Comparison of ENCODE assay signal across 27 cellular contexts in genomic region chr5:133801431-133801830, GRCh38.
"Had no signal": no experiment of that assay in that cellular context is flagged by ENCODE, and none has a peak within 500 bp of the region (broad histone marks: within the 10 kb centered on the region; RNA-seq: fewer than 3 reads in every experiment).

No MANE protein-coding gene starts in this region.

- H3K36me3 Mint-ChIP-seq: activated naive CD4-positive, alpha-beta T cell treated with anti-CD3 and anti-CD28 coated beads, Interleukin-2, amount 10 ng/mL, durations not matched to agents 7 days and 5 days; activated naive CD4-positive, alpha-beta T cell treated with anti-CD3 and anti-CD28 coated beads, Interleukin-2, amount 50 U/mL, for 72 hours; activated naive CD8-positive, alpha-beta T cell treated with anti-CD3 and anti-CD28 coated beads, Interleukin-2, amount 10 ng/mL, durations not matched to agents 7 days and 5 days; brain; WTC11 had no signal

- ATAC-seq: activated naive CD4-positive, alpha-beta T cell treated with anti-CD3 and anti-CD28 coated beads, Interleukin-2, amount 50 U/mL, for 72 hours; activated T-cell treated with anti-CD3 and anti-CD28 coated beads, Interleukin-2, amount 50 U/mL, for 72 hours; WTC11 had no signal

- H3K4me1 ChIP-seq: breast epithelium had no signal

- H3K4me3 ChIP-seq: ascending aorta, breast epithelium, coronary artery, dorsolateral prefrontal cortex had no signal

- H3K27me3 ChIP-seq: ascending aorta, breast epithelium, dorsolateral prefrontal cortex had no signal

- H3K27ac Mint-ChIP-seq: activated CD4-positive, alpha-beta memory T cell treated with anti-CD3 and anti-CD28 coated beads, Interleukin-2, amount 10 ng/mL, durations not matched to agents 7 days and 5 days; activated CD4-positive, alpha-beta T cell treated with anti-CD3 and anti-CD28 coated beads, Interleukin-2, amount 10 ng/mL, durations not matched to agents 7 days and 5 days; activated naive CD4-positive, alpha-beta T cell treated with anti-CD3 and anti-CD28 coated beads, Interleukin-2, amount 10 ng/mL, durations not matched to agents 7 days and 5 days; activated naive CD4-positive, alpha-beta T cell treated with anti-CD3 and anti-CD28 coated beads, Interleukin-2, amount 50 U/mL, for 72 hours; activated naive CD8-positive, alpha-beta T cell treated with anti-CD3 and anti-CD28 coated beads, Interleukin-2, amount 10 ng/mL, durations not matched to agents 7 days and 5 days; activated T-cell treated with anti-CD3 and anti-CD28 coated beads, Interleukin-2, amount 50 U/mL, for 24 hours; activated T-cell treated with anti-CD3 and anti-CD28 coated beads, Interleukin-2, amount 50 U/mL, for 72 hours; brain; dendritic cell treated with granulocyte-macrophage colony-stimulating factor and Interleukin-4, amounts not matched to agents 40 ng/mL and 50 ng/mL, for 4 days; endodermal cell; WTC11 had no signal

- H3K36me3 ChIP-seq: ascending aorta, breast epithelium had no signal

- FAIRE-seq: frontal cortex had no signal

- H3K9me3 ChIP-seq: ascending aorta, breast epithelium had no signal

- DNase-seq: activated CD4-positive, alpha-beta memory T cell treated with anti-CD3 and anti-CD28 coated beads, Interleukin-2, amount 10 ng/mL, durations not matched to agents 7 days and 5 days; activated CD4-positive, alpha-beta T cell treated with anti-CD3 and anti-CD28 coated beads for 1 hour; activated CD4-positive, alpha-beta T cell treated with anti-CD3 and anti-CD28 coated beads for 4 hours; activated CD4-positive, alpha-beta T cell treated with anti-CD3 and anti-CD28 coated beads, Interleukin-2, amount 10 ng/mL, durations not matched to agents 7 days and 5 days; activated CD4-positive, alpha-beta T cell treated with anti-CD3 and anti-CD28 coated beads, Interleukin-2, amount 50 U/mL, for 4 hours; activated CD8-positive, alpha-beta memory T cell treated with anti-CD3 and anti-CD28 coated beads, Interleukin-2, amount 50 U/mL, for 48 hours; activated gamma-delta T cell; activated naive CD4-positive, alpha-beta T cell; activated naive CD4-positive, alpha-beta T cell treated with anti-CD3 and anti-CD28 coated beads, Interleukin-2, amount 10 ng/mL, durations not matched to agents 7 days and 5 days; activated naive CD8-positive, alpha-beta T cell treated with anti-CD3 and anti-CD28 coated beads, Interleukin-2, amount 10 ng/mL, durations not matched to agents 7 days and 5 days; activated T-cell treated with anti-CD3 and anti-CD28 coated beads for 4 hours; activated T-cell treated with anti-CD3 and anti-CD28 coated beads, Interleukin-2, amount 50 U/mL, for 24 hours; activated T-cell treated with anti-CD3 and anti-CD28 coated beads, Interleukin-2, amount 50 U/mL, for 72 hours; dorsolateral prefrontal cortex; effector memory CD4-positive, alpha-beta T cell; endodermal cell; foreskin fibroblast; T-helper 2 cell had no signal

- H3K4me1 Mint-ChIP-seq: activated CD4-positive, alpha-beta memory T cell treated with anti-CD3 and anti-CD28 coated beads, Interleukin-2, amount 10 ng/mL, durations not matched to agents 7 days and 5 days; activated CD4-positive, alpha-beta T cell treated with anti-CD3 and anti-CD28 coated beads, Interleukin-2, amount 10 ng/mL, durations not matched to agents 7 days and 5 days; activated naive CD4-positive, alpha-beta T cell treated with anti-CD3 and anti-CD28 coated beads, Interleukin-2, amount 10 ng/mL, durations not matched to agents 7 days and 5 days; brain; central memory CD8-positive, alpha-beta T cell; WTC11 had no signal

- H3K27ac ChIP-seq: ascending aorta, breast epithelium, coronary artery, dorsolateral prefrontal cortex had no signal

- H3K4me3 Mint-ChIP-seq: activated CD4-positive, alpha-beta memory T cell treated with anti-CD3 and anti-CD28 coated beads, Interleukin-2, amount 10 ng/mL, durations not matched to agents 7 days and 5 days; activated CD4-positive, alpha-beta T cell treated with anti-CD3 and anti-CD28 coated beads, Interleukin-2, amount 10 ng/mL, durations not matched to agents 7 days and 5 days; activated naive CD4-positive, alpha-beta T cell treated with anti-CD3 and anti-CD28 coated beads, Interleukin-2, amount 10 ng/mL, durations not matched to agents 7 days and 5 days; activated naive CD8-positive, alpha-beta T cell treated with anti-CD3 and anti-CD28 coated beads, Interleukin-2, amount 10 ng/mL, durations not matched to agents 7 days and 5 days; activated T-cell treated with anti-CD3 and anti-CD28 coated beads, Interleukin-2, amount 50 U/mL, for 24 hours; activated T-cell treated with anti-CD3 and anti-CD28 coated beads, Interleukin-2, amount 50 U/mL, for 72 hours; brain; central memory CD8-positive, alpha-beta T cell; dendritic cell treated with granulocyte-macrophage colony-stimulating factor and Interleukin-4, amounts not matched to agents 40 ng/mL and 50 ng/mL, for 4 days; endodermal cell; WTC11 had no signal

- H3K9me3 Mint-ChIP-seq: activated CD4-positive, alpha-beta memory T cell treated with anti-CD3 and anti-CD28 coated beads, Interleukin-2, amount 10 ng/mL, durations not matched to agents 7 days and 5 days; activated naive CD4-positive, alpha-beta T cell treated with anti-CD3 and anti-CD28 coated beads, Interleukin-2, amount 10 ng/mL, durations not matched to agents 7 days and 5 days; activated naive CD4-positive, alpha-beta T cell treated with anti-CD3 and anti-CD28 coated beads, Interleukin-2, amount 50 U/mL, for 72 hours; activated naive CD8-positive, alpha-beta T cell treated with anti-CD3 and anti-CD28 coated beads, Interleukin-2, amount 10 ng/mL, durations not matched to agents 7 days and 5 days; activated T-cell treated with anti-CD3 and anti-CD28 coated beads, Interleukin-2, amount 50 U/mL, for 24 hours; activated T-cell treated with anti-CD3 and anti-CD28 coated beads, Interleukin-2, amount 50 U/mL, for 72 hours; central memory CD8-positive, alpha-beta T cell; dendritic cell treated with granulocyte-macrophage colony-stimulating factor and Interleukin-4, amounts not matched to agents 40 ng/mL and 50 ng/mL, for 4 days had no signal
